Comparison of ENCODE assay signal across 12 cellular contexts in the genomic region with DNA sequence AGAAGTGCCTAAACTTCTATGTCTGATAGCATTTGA. TPM values are rescaled to one million over a fixed set of nuclear protein-coding genes. Genes with fewer than 3 reads are reported as not detected.
DNase-seq lines count a peak whose midpoint lies in the region; ATAC-seq and TF ChIP-seq lines count a peak whose summit lies in the region.
"Had no signal": no experiment of that assay in that cellular context is flagged by ENCODE, and none has a peak within 500 bp of the region (broad histone marks: within the 10 kb centered on the region; RNA-seq: fewer than 3 reads in every experiment).

Gene TP63, plus strand, starts transcription at position 17 of the 36 bp plus-strand sequence. CDS start 127 bp downstream, outside the sequence.

- no peaks in the 10 kb centered on the region for H3K27me3 Mint-ChIP-seq in effector memory CD8-positive, alpha-beta T cell

- peak within 1 kb of the TSS; percentile 18 to 82 for H3K27ac Mint-ChIP-seq in effector memory CD8-positive, alpha-beta T cell
- H3K27ac Mint-ChIP-seq: endodermal cell had no signal

- no peak for TF ChIP-seq CTCF in GM12864 (IDR thresholded peaks at IDR 0.05; ENCODE audit: low read depth, low read length, missing control alignments)
- no peak for TF ChIP-seq CTCF in OCI-LY3 (IDR thresholded peaks at IDR 0.05; ENCODE audit: low read depth, low read length)
- TF ChIP-seq CTCF in gastrocnemius medialis (IDR thresholded peaks at IDR 0.05 in 4 of 5, conservative IDR thresholded peaks at IDR 0.05 in 1 of 5) = no peak

- in situ Hi-C loops in gastrocnemius medialis (cut with MboI; ENCODE audit: low sequenced_read_pairs in 4 of 4) = loop anchor here in 1 of 4 donors (25.0 kb wide), 1 partner anchor 181 kb away; no protein-coding TSS in a partner anchor

- peak within 1 kb of the TSS; percentile 93 for H3K9ac ChIP-seq in OCI-LY3 (ENCODE audit: low read length)

- peaks cover 42% of the 10 kb centered on the region for H3K4me1 ChIP-seq in OCI-LY3 (ENCODE audit: low read length)
- H3K4me1 ChIP-seq in gastrocnemius medialis = peaks cover 46 to 52% of the 10 kb centered on the region in 2 donors

- no peaks in the 10 kb centered on the region for H3K36me3 Mint-ChIP-seq in effector memory CD8-positive, alpha-beta T cell (ENCODE audit: insufficient read depth)

- no peaks in the 10 kb centered on the region for H3K36me3 ChIP-seq in OCI-LY3 (replicated peaks; ENCODE audit: low read depth, low read length)
- no peaks in the 10 kb centered on the region for H3K36me3 ChIP-seq in gastrocnemius medialis

- DNase-seq in GM12864 (ENCODE audit: low read depth) (no peak), gastrocnemius medialis (no peak), T-helper 9 cell (no peak), NCI-H446 treated with DMSO at 0.1 percent for 48 hours (lab: John Stamatoyannopoulos, UW) (no peak)
- no peak for DNase-seq in effector memory CD8-positive, alpha-beta T cell
- DNase-seq: endodermal cell, mucosa of descending colon, NCI-H510A treated with DMSO at 0.1 percent for 48 hours, SHP77 treated with DMSO at 0.1 percent for 48 hours had no signal

- intact Hi-C loops in gastrocnemius medialis (cut with DNase I; ENCODE audit: low total_unique reads) = loop anchor here (2.0 kb wide), 1 partner anchor 176 kb away; no protein-coding TSS in a partner anchor

- no peaks in the 10 kb centered on the region for H4K20me1 ChIP-seq in OCI-LY3 (ENCODE audit: insufficient read depth, low read length)

- ATAC-seq in effector memory CD8-positive, alpha-beta T cell (replicated peaks) = no peak
- no peak for ATAC-seq in gastrocnemius medialis
- no peak for ATAC-seq in HG03521 (IDR thresholded peaks at IDR 0.05; ENCODE audit: unreplicated experiment)

- TF ChIP-seq POLR2A in gastrocnemius medialis (IDR thresholded peaks at IDR 0.05) = no peak

- H3K4me2 ChIP-seq in OCI-LY3 (ENCODE audit: low read length) = peak within 1 kb of the TSS; percentile 96

- H3K9me3 ChIP-seq in OCI-LY3 (ENCODE audit: insufficient read depth, low read length) (no peaks in the 10 kb centered on the region), gastrocnemius medialis (no peaks in the 10 kb centered on the region)
- H3K9me3 ChIP-seq: mucosa of descending colon had no signal

- H3K27me3 ChIP-seq in OCI-LY3 (ENCODE audit: low read depth, low read length) (no peaks in the 10 kb centered on the region), gastrocnemius medialis (no peaks in the 10 kb centered on the region)

- H2AFZ ChIP-seq in OCI-LY3 (ENCODE audit: low read depth, low read length) = 0 out of 2 replicates have a peak within 1 kb of the TSS, but pooled peaks have one; percentile 40

- H3K9me3 Mint-ChIP-seq in effector memory CD8-positive, alpha-beta T cell = no peaks in the 10 kb centered on the region
- H3K9me3 Mint-ChIP-seq: endodermal cell had no signal

- H3K4me1 Mint-ChIP-seq in effector memory CD8-positive, alpha-beta T cell (ENCODE audit: low read depth in 2 of 2) = peaks cover 11 to 12% of the 10 kb centered on the region in 2 donors

- H3K4me3 Mint-ChIP-seq in effector memory CD8-positive, alpha-beta T cell = peak within 1 kb of the TSS; percentile 43 to 59
- H3K4me3 Mint-ChIP-seq: endodermal cell had no signal

- H3K4me3 ChIP-seq in GM12864 (ENCODE audit: low read depth, low read length) (peak within 1 kb of the TSS; percentile 47), OCI-LY3 (ENCODE audit: low read length) (peak within 1 kb of the TSS; percentile 78), gastrocnemius medialis (peak within 1 kb of the TSS; percentile 47 to 58 (median 55))
- H3K4me3 ChIP-seq: mucosa of descending colon, skin epidermis had no signal

- peak within 1 kb of the TSS; percentile 96 for H3K27ac ChIP-seq in OCI-LY3 (ENCODE audit: low read length)
- peak within 1 kb of the TSS; percentile 84 to 89 (median 86) for H3K27ac ChIP-seq in gastrocnemius medialis

- H3K79me2 ChIP-seq in OCI-LY3 (ENCODE audit: low read length) = peaks cover 51% of the 10 kb centered on the region

RNA-seq across cellular contexts. Expression of gene TP63, which starts in this region (rescaled TPM):
- 10 to 100 TPM in 3 of 4 donors, 1 to 10 TPM in 1; 5.2 to 38.8 (median 25.8) TPM for total RNA-seq in gastrocnemius medialis
- total RNA-seq: endodermal cell had no signal
